Comparison of ENCODE assay signal across 8 cellular contexts in genomic region chr6:110178626-110179405, GRCh38. TPM values are rescaled to one million over a fixed set of nuclear protein-coding genes. Genes with fewer than 3 reads are reported as not detected.
DNase-seq lines count a peak whose midpoint lies in the region; ATAC-seq and TF ChIP-seq lines count a peak whose summit lies in the region.

No MANE protein-coding gene starts in this region.

- no peaks in the 10 kb centered on the region for H3K9me3 ChIP-seq in liver (ENCODE audit: control insufficient read depth in 4 of 4, low read length in 3 of 4)

- WGBS in liver: under 1% methylated on average over 66 of the region's 66 CpGs

- peak; percentile 16 for ATAC-seq in HG03442 (IDR thresholded peaks at IDR 0.05; ENCODE audit: unreplicated experiment)
- no peak for ATAC-seq in HG02884 (IDR thresholded peaks at IDR 0.05; ENCODE audit: unreplicated experiment)

- H3K9ac ChIP-seq in liver (ENCODE audit: low read depth in 1 of 2, low read length in 2 of 2): peak overlapping the region; percentile 12 to 57

- peak overlapping the region; percentile 84 for H3K4me3 ChIP-seq in GM12875 (ENCODE audit: low read depth, low read length)
- peak overlapping the region; percentile 51 to 92 (median 60) for H3K4me3 ChIP-seq in liver (ENCODE audit: low read depth in 1 of 3, low read length in 3 of 3)

- H3K4me1 ChIP-seq in liver (ENCODE audit: control insufficient read depth in 4 of 4, insufficient read depth in 4 of 4, low read length in 3 of 4): peaks cover 2 to 38% (median 34%) of the 10 kb centered on the region in 4 donors

- peak; percentile 87 to 88 for TF ChIP-seq RAD21 in liver (IDR thresholded peaks at IDR 0.05)

- TF ChIP-seq CTCF in GM12875 (IDR thresholded peaks at IDR 0.05; ENCODE audit: borderline replicate concordance, insufficient read depth, low read depth, low read length) (peak; percentile 48; the same call in 1 of the 2 replicates), liver (IDR thresholded peaks at IDR 0.05; ENCODE audit: low read depth, low read length, missing input control) (peak; percentile 63)

- H3K36me3 ChIP-seq in liver (ENCODE audit: control insufficient read depth in 4 of 4, insufficient read depth in 3 of 4, low read depth in 1 of 4, low read length in 3 of 4): no peaks in the 10 kb centered on the region

- peak overlapping the region; percentile 6 to 84 for H3K27ac ChIP-seq in liver (ENCODE audit: low read depth in 1 of 2, low read length in 2 of 2)

- no peaks in the 10 kb centered on the region for H3K27me3 ChIP-seq in liver (ENCODE audit: control insufficient read depth in 4 of 4, insufficient read depth in 4 of 4, low read length in 3 of 4)

- DNase-seq in NCI-H526 (lab: John Stamatoyannopoulos, UW): peak; percentile 86 to 89
- DNase-seq in activated CD4-positive, alpha-beta T cell treated with anti-CD3 and anti-CD28 coated beads, Interleukin-2, amount 50 U/mL, for 4 hours: peak; percentile 51 to 63
- peak; percentile 56 to 75 for DNase-seq in dermis microvascular lymphatic vessel endothelial cell (ENCODE audit: low read depth in 2 of 2)
- peak; percentile 61 for DNase-seq in stimulated activated CD4-positive, alpha-beta T cell treated with anti-CD3 and anti-CD28 coated beads, Interleukin-4, amount 100 ng/mL, for 1 hour

TF ChIP-seq in liver, 16 proteins besides CTCF, POLR2A, EP300 and RAD21:
- TF ChIP-seq HNF4A (conservative IDR thresholded peaks at IDR 0.05) (peak in 1 of 2 donors; percentile 23), RXRA (IDR thresholded peaks at IDR 0.05) (peak; percentile 54 to 91), TAF1 (conservative IDR thresholded peaks at IDR 0.05) (no peak), YY1 (IDR thresholded peaks at IDR 0.05) (peak; percentile 91)
TF ChIP-seq in liver: peak in this region for 3.

RNA-seq across cellular contexts. Expression of gene WASF1, which starts 0.7 kb away (rescaled TPM):
- total RNA-seq in dermis microvascular lymphatic vessel endothelial cell (6.8 and 9.5 TPM in 2 replicates), liver (1 to 10 TPM; 3.5 to 5.5 TPM)
- 1 to 10 TPM; 3.2 to 3.3 TPM for polyA plus RNA-seq in liver

RNA-seq across cellular contexts. Expression of gene CDC40, which starts 1.4 kb away (rescaled TPM):
- 13.0 and 15.6 TPM in 2 replicates for total RNA-seq in dermis microvascular lymphatic vessel endothelial cell
- total RNA-seq in liver: 10 to 100 TPM; 13.2 to 13.4 TPM
- 10 to 100 TPM in 1 of 2 donors, 1 to 10 TPM in 1; 6.7 to 19.8 TPM for polyA plus RNA-seq in liver
